20 cellular contexts compared by ENCODE assay signal in genomic region chr2:227761734-227762476, GRCh38. TPM values are rescaled to one million over a fixed set of nuclear protein-coding genes. Genes with fewer than 3 reads are reported as not detected.
DNase-seq lines count a peak whose midpoint lies in the region; ATAC-seq, FAIRE-seq and TF ChIP-seq lines count a peak whose summit lies in the region.
"Had no signal": no experiment of that assay in that cellular context is flagged by ENCODE, and none has a peak within 500 bp of the region (broad histone marks: within the 10 kb centered on the region; RNA-seq: fewer than 3 reads in every experiment).

No MANE protein-coding gene starts in this region.

- TF ChIP-seq CTCF in A549 (IDR thresholded peaks at IDR 0.05) (no peak), fibroblast of villous mesenchyme (IDR thresholded peaks at IDR 0.05; ENCODE audit: insufficient read depth, low read depth, low read length) (no peak), mucosa of descending colon (IDR thresholded peaks at IDR 0.05) (no peak), heart right ventricle (IDR thresholded peaks at IDR 0.05) (no peak)

- H3K27ac ChIP-seq in A549 = peak overlapping the region; percentile 13 to 78
- no peak overlapping the region for H3K27ac ChIP-seq in heart right ventricle
- H3K27ac ChIP-seq: 22Rv1, dorsolateral prefrontal cortex, left ventricle myocardium inferior, tibial artery, WERI-Rb-1 had no signal

- H3K27me3 ChIP-seq in heart right ventricle = no peaks in the 10 kb centered on the region
- H3K27me3 ChIP-seq: dorsolateral prefrontal cortex, tibial artery had no signal

- DNase-seq in A549 (ENCODE audit: low read depth in 1 of 2, low spot score in 1 of 2) = peak in 1 of 2 experiments; percentile 84
- DNase-seq in RCC 7860 (ENCODE audit: low spot score) = peak; percentile 55
- DNase-seq in fibroblast of villous mesenchyme (ENCODE audit: low read depth) = peak; percentile 71
- DNase-seq in mucosa of descending colon = no peak
- no peak for DNase-seq in dedifferentiated amniotic fluid mesenchymal stem cell (ENCODE audit: extremely low spot score)
- DNase-seq in DMS53 (lab: John Stamatoyannopoulos, UW) = no peak
- no peak for DNase-seq in heart right ventricle
- DNase-seq: activated CD8-positive, alpha-beta T cell treated with anti-CD3 and anti-CD28 coated beads for 36 hours; activated T-cell treated with anti-CD3 and anti-CD28 coated beads, Interleukin-2, amount 50 U/mL, for 48 hours; dorsolateral prefrontal cortex; HCEC 1CT; left ventricle myocardium inferior; naive thymus-derived CD4-positive, alpha-beta T cell; posterior cingulate gyrus; WERI-Rb-1 had no signal

- no peak for TF ChIP-seq POLR2A in A549 (IDR thresholded peaks at IDR 0.05; ENCODE audit: low read length)

- FAIRE-seq in A549 (lab: Jason Lieb, UNC) (peak; percentile 63), RCC 7860 (lab: Jason Lieb, UNC) (peak; percentile 95)
- FAIRE-seq: HTR-8/SVneo had no signal

- POLR2A ChIA-PET in A549 (lab: Yijun Ruan, JAX) = no interaction called here

- CTCF ChIA-PET in A549 (lab: Yijun Ruan, JAX) = interaction anchor here (0.6 to 9.4 kb wide), 4 partner anchors 8 to 289 kb away, joined by 3 to 84 read pairs (median 3); no protein-coding TSS in a partner anchor

- H3K4me2 ChIP-seq in A549 = peak overlapping the region; percentile 56

- H3K9me3 ChIP-seq in A549 = no peaks in the 10 kb centered on the region
- no peaks in the 10 kb centered on the region for H3K9me3 ChIP-seq in mucosa of descending colon
- H3K9me3 ChIP-seq in heart right ventricle = no peaks in the 10 kb centered on the region
- H3K9me3 ChIP-seq: left ventricle myocardium inferior, tibial artery had no signal

- WGBS in A549 (ENCODE audit: missing lambda C conversion rate) = 45% methylated on average over 6 of the region's 6 CpGs
- WGBS in heart right ventricle, 2 donors = 83 to 87% methylated on average over 6 of the region's 6 CpGs

- ATAC-seq in A549 = peak; percentile 41 to 53; a peak in 3 of 6 replicates
- peak; percentile 90 for ATAC-seq in mucosa of descending colon
- ATAC-seq in HG03565 (IDR thresholded peaks at IDR 0.05; ENCODE audit: unreplicated experiment) = no peak
- ATAC-seq in heart right ventricle = no peak
- ATAC-seq: activated CD8-positive, alpha-beta T cell treated with anti-CD3 and anti-CD28 coated beads for 36 hours; activated naive CD4-positive, alpha-beta T cell treated with anti-CD3 and anti-CD28 coated beads, Interleukin-2, amount 50 U/mL, for 72 hours; naive thymus-derived CD4-positive, alpha-beta T cell had no signal

- peaks cover 37% of the 10 kb centered on the region for H3K4me1 ChIP-seq in A549
- H3K4me1 ChIP-seq in mucosa of descending colon (ENCODE audit: low read depth) = peaks cover 23% of the 10 kb centered on the region
- H3K4me1 ChIP-seq in heart right ventricle = peaks cover 0 to 8% (median 5%) of the 10 kb centered on the region in 9 donors

- H3K4me3 ChIP-seq in A549 (no peak overlapping the region), fibroblast of villous mesenchyme (ENCODE audit: low read depth, low read length) (no peak overlapping the region), mucosa of descending colon (no peak overlapping the region), heart right ventricle (no peak overlapping the region)
- H3K4me3 ChIP-seq: dorsolateral prefrontal cortex, left ventricle myocardium inferior, tibial artery had no signal

- TF ChIP-seq RAD21 in A549 (conservative IDR thresholded peaks at IDR 0.05 in 1 of 2, IDR thresholded peaks at IDR 0.05 in 1 of 2) = no peak; a peak in 1 of 5 replicates

- intact Hi-C loops in mucosa of descending colon (cut with DNase I, micrococcal nuclease) (no loop called here), heart right ventricle (cut with DNase I) (loop anchor here in 7 of 10 donors (5.0 to 10.0 kb wide), 5 partner anchors 277 to 627 kb away; partner anchors contain the start of gene AGFG1 (in 4 of the 7))

- 0 out of 5 replicates have a peak, but pooled peaks have one; percentile 19 to 39 for TF ChIP-seq EP300 in A549 (IDR thresholded peaks at IDR 0.05)

- H3K36me3 ChIP-seq in mucosa of descending colon (ENCODE audit: low read depth) = no peaks in the 10 kb centered on the region
- no peaks in the 10 kb centered on the region for H3K36me3 ChIP-seq in heart right ventricle
- H3K36me3 ChIP-seq: left ventricle myocardium inferior, tibial artery, WERI-Rb-1 had no signal

TF ChIP-seq in A549, 52 proteins besides CTCF, POLR2A, EP300 and RAD21 (continues in another document):
- TF ChIP-seq USF2 (IDR thresholded peaks at IDR 0.05) (no peak), PHF8 (IDR thresholded peaks at IDR 0.05; ENCODE audit: borderline replicate concordance, low read depth) (no peak), CHD4 (IDR thresholded peaks at IDR 0.05; ENCODE audit: borderline replicate concordance) (no peak), ESRRA (IDR thresholded peaks at IDR 0.05; ENCODE audit: borderline replicate concordance, low read length) (no peak), GATA3 (IDR thresholded peaks at IDR 0.05; ENCODE audit: borderline replicate concordance) (no peak), HOXB13 (CRISPR knock-in tag; IDR thresholded peaks at IDR 0.05; ENCODE audit: low read depth) (no peak), FOSB (CRISPR knock-in tag; IDR thresholded peaks at IDR 0.05) (no peak), SMC3 (IDR thresholded peaks at IDR 0.05) (0 out of 3 replicates have a peak, but pooled peaks have one; percentile 15), MAX (IDR thresholded peaks at IDR 0.05) (peak; percentile 25; the same call in 1 of the 2 replicates), TP53 (CRISPR knock-in tag; IDR thresholded peaks at IDR 0.05) (no peak), MYC (IDR thresholded peaks at IDR 0.05; ENCODE audit: borderline replicate concordance, low read length) (no peak; the same call in 1 of the 2 replicates), CEBPB (IDR thresholded peaks at IDR 0.05) (peak in 1 of 2 experiments; percentile 64; a peak in 1 of 4 replicates), EHF (CRISPR knock-in tag; IDR thresholded peaks at IDR 0.05) (no peak)

RNA-seq across cellular contexts. Expression of gene SCYGR8, which starts 16.2 kb away (rescaled TPM):
- polyA plus RNA-seq in A549 (2011; rRNA removed) (not detected in 2 replicates), A549 (2017; fragmentation: RNase III; extraction: RNeasy Plus Mini Kit Qiagen cat#74134 plus additional on column Dnase treatment) (not detected in 3 replicates), heart right ventricle (not detected)
- polyA plus RNA-seq in A549 (2012; cell fraction: cytosol; rRNA removed) = not detected in 2 replicates
- not detected in 2 replicates for polyA plus RNA-seq in A549 (2012; cell fraction: nucleus; rRNA removed)
- polyA minus RNA-seq in A549 (2011; rRNA and poly(A)+ RNA removed) = not detected in 2 replicates
- total RNA-seq in fibroblast of villous mesenchyme (not detected in 2 replicates), mucosa of descending colon (not detected), heart right ventricle (not detected)
- total RNA-seq: activated CD8-positive, alpha-beta T cell treated with anti-CD3 and anti-CD28 coated beads for 36 hours; activated naive CD4-positive, alpha-beta T cell treated with anti-CD3 and anti-CD28 coated beads, Interleukin-2, amount 50 U/mL, for 72 hours; dorsolateral prefrontal cortex; left ventricle myocardium inferior; naive thymus-derived CD4-positive, alpha-beta T cell had no signal
- polyA plus RNA-seq: naive thymus-derived CD4-positive, alpha-beta T cell had no signal

RNA-seq across cellular contexts. Expression of gene SCYGR7, which starts 33.8 kb away (rescaled TPM):
- polyA plus RNA-seq in A549 (2011; rRNA removed) (not detected in 2 replicates), A549 (2017; fragmentation: RNase III; extraction: RNeasy Plus Mini Kit Qiagen cat#74134 plus additional on column Dnase treatment) (not detected in 3 replicates), heart right ventricle (not detected)
- polyA plus RNA-seq in A549 (2012; cell fraction: cytosol; rRNA removed) = not detected in 2 replicates
- not detected in 2 replicates for polyA plus RNA-seq in A549 (2012; cell fraction: nucleus; rRNA removed)
- not detected in 2 replicates for polyA minus RNA-seq in A549 (2011; rRNA and poly(A)+ RNA removed)
- total RNA-seq in fibroblast of villous mesenchyme (not detected in 2 replicates), mucosa of descending colon (not detected), heart right ventricle (not detected)
- total RNA-seq: activated CD8-positive, alpha-beta T cell treated with anti-CD3 and anti-CD28 coated beads for 36 hours; activated naive CD4-positive, alpha-beta T cell treated with anti-CD3 and anti-CD28 coated beads, Interleukin-2, amount 50 U/mL, for 72 hours; dorsolateral prefrontal cortex; left ventricle myocardium inferior; naive thymus-derived CD4-positive, alpha-beta T cell had no signal
- polyA plus RNA-seq: naive thymus-derived CD4-positive, alpha-beta T cell had no signal

RNA-seq across cellular contexts. Expression of gene SCYGR6, which starts 37.3 kb away (rescaled TPM):
- polyA plus RNA-seq in A549 (2011; rRNA removed) (not detected in 2 replicates), A549 (2017; fragmentation: RNase III; extraction: RNeasy Plus Mini Kit Qiagen cat#74134 plus additional on column Dnase treatment) (not detected in 3 replicates), heart right ventricle (not detected)
- polyA plus RNA-seq in A549 (2012; cell fraction: cytosol; rRNA removed) = not detected in 2 replicates
- polyA plus RNA-seq in A549 (2012; cell fraction: nucleus; rRNA removed) = not detected in 2 replicates
- polyA minus RNA-seq in A549 (2011; rRNA and poly(A)+ RNA removed) = not detected in 2 replicates
- total RNA-seq in fibroblast of villous mesenchyme (not detected in 2 replicates), mucosa of descending colon (not detected), heart right ventricle (not detected)
- total RNA-seq: activated CD8-positive, alpha-beta T cell treated with anti-CD3 and anti-CD28 coated beads for 36 hours; activated naive CD4-positive, alpha-beta T cell treated with anti-CD3 and anti-CD28 coated beads, Interleukin-2, amount 50 U/mL, for 72 hours; dorsolateral prefrontal cortex; left ventricle myocardium inferior; naive thymus-derived CD4-positive, alpha-beta T cell had no signal
- polyA plus RNA-seq: naive thymus-derived CD4-positive, alpha-beta T cell had no signal

RNA-seq across cellular contexts. Expression of gene SLC19A3, which starts 44.1 kb away (rescaled TPM):
- polyA plus RNA-seq in A549 (2011; rRNA removed) (7.6 and 8.8 TPM in 2 replicates), A549 (2017; fragmentation: RNase III; extraction: RNeasy Plus Mini Kit Qiagen cat#74134 plus additional on column Dnase treatment) (2.2 to 2.8 TPM (median 2.7 TPM) in 3 replicates), heart right ventricle (1 to 10 TPM in 1 of 2 donors, under 1 TPM in 1; 0.81 to 2.3 TPM)
- 2.6 and 3.2 TPM in 2 replicates for polyA plus RNA-seq in A549 (2012; cell fraction: cytosol; rRNA removed)
- 7.2 and 9.5 TPM in 2 replicates for polyA plus RNA-seq in A549 (2012; cell fraction: nucleus; rRNA removed)
- 20.8 and 23.6 TPM in 2 replicates for polyA minus RNA-seq in A549 (2011; rRNA and poly(A)+ RNA removed)
- total RNA-seq in fibroblast of villous mesenchyme (under 0.01 and 0.32 TPM in 2 replicates), mucosa of descending colon (10 to 100 TPM in 2 of 3 donors, 1 to 10 TPM in 1; 4.5 to 28.8 (median 21.6) TPM), heart right ventricle (1 to 10 TPM in 4 of 10 donors, under 1 TPM in 6; 0.13 to 4.5 (median 0.74) TPM)
- total RNA-seq: activated CD8-positive, alpha-beta T cell treated with anti-CD3 and anti-CD28 coated beads for 36 hours; activated naive CD4-positive, alpha-beta T cell treated with anti-CD3 and anti-CD28 coated beads, Interleukin-2, amount 50 U/mL, for 72 hours; naive thymus-derived CD4-positive, alpha-beta T cell had no signal
- polyA plus RNA-seq: naive thymus-derived CD4-positive, alpha-beta T cell had no signal

RNA-seq across cellular contexts. Expression of gene CCL20, which starts 51.7 kb away (rescaled TPM):
- polyA plus RNA-seq in A549 (2011; rRNA removed) (3.4 and 6.5 TPM in 2 replicates), A549 (2017; fragmentation: RNase III; extraction: RNeasy Plus Mini Kit Qiagen cat#74134 plus additional on column Dnase treatment) (0.43 to 1.1 TPM (median 0.45 TPM) in 3 replicates), heart right ventricle (under 1 TPM in 1 of 2 donors, not detected in 1; 0.20 TPM)
- polyA plus RNA-seq in A549 (2012; cell fraction: cytosol; rRNA removed) = 0.57 and 1.3 TPM in 2 replicates
- polyA plus RNA-seq in A549 (2012; cell fraction: nucleus; rRNA removed) = 0.18 and 0.47 TPM in 2 replicates
- polyA minus RNA-seq in A549 (2011; rRNA and poly(A)+ RNA removed) = 1.8 and 2.7 TPM in 2 replicates
- total RNA-seq in fibroblast of villous mesenchyme (0.43 TPM in 1 of 2 replicates, not detected in the other), mucosa of descending colon (10 to 100 TPM; 10.2 to 24.4 (median 12.9) TPM), heart right ventricle (not detected)
- total RNA-seq: left ventricle myocardium inferior had no signal
- polyA plus RNA-seq: naive thymus-derived CD4-positive, alpha-beta T cell had no signal

Comparison
In these comparisons a context has a peak if more than half of its experiments do, and no peak if none do; other contexts are left out.
1. ATAC-seq: peak in A549 (2 of 2) and mucosa of descending colon (single experiment); none in HG03565 (single experiment) and heart right ventricle (0 of 8).
2. DNase-seq: peak in RCC 7860 (single experiment) and fibroblast of villous mesenchyme (single experiment); none in mucosa of descending colon (0 of 3), dedifferentiated amniotic fluid mesenchymal stem cell (single experiment), DMS53 (single experiment) and heart right ventricle (0 of 2).
3. H3K27ac ChIP-seq: peak in A549 (2 of 2); none in heart right ventricle (0 of 10).
4. intact Hi-C loops: an anchor here in heart right ventricle (5.0 to 10.0 kb wide); none called in mucosa of descending colon.